Comparison of ENCODE assay signal across 8 cellular contexts in genomic region chr10:323651-324293, GRCh38.
A peak's percentile ranks its signal among the peaks of the same experiment; 100 is the strongest.
DNase-seq lines count a peak whose midpoint lies in the region; ATAC-seq and TF ChIP-seq lines count a peak whose summit lies in the region.

No MANE protein-coding gene starts in this region.

- H3K4me3 ChIP-seq in SJSA1 (no peak overlapping the region), astrocyte of the spinal cord (ENCODE audit: low read depth, low read length) (no peak overlapping the region)

- H3K4me1 ChIP-seq in SJSA1 (replicated peaks) = peaks cover 12% of the 10 kb centered on the region

- intact Hi-C loops in left colon (cut with DNase I, micrococcal nuclease) = no loop called here

- DNase-seq in SJSA1 (ENCODE audit: low read depth in 1 of 2, low spot score in 2 of 2) = peak; percentile 87 to 93
- peak; percentile 95 for DNase-seq in astrocyte of the spinal cord (ENCODE audit: low read depth, low spot score)
- DNase-seq in left colon = peak; percentile 53 to 54
- DNase-seq in stimulated activated CD8-positive, alpha-beta memory T cell treated with anti-CD3 and anti-CD28 coated beads, Interleukin-7, amount 100 ng/mL, for 4 hours (ENCODE audit: low read depth in 2 of 2) = peak; percentile 22 to 43
- DNase-seq in NCI-H1092 (lab: John Stamatoyannopoulos, UW) = no peak
- DNase-seq in NCI-H2081 treated with DMSO at 0.1 percent for 48 hours (lab: John Stamatoyannopoulos, UW) = no peak

- H3K27me3 ChIP-seq in SJSA1 (replicated peaks) = no peaks in the 10 kb centered on the region

- peak overlapping the region; percentile 39 for H3K27ac ChIP-seq in SJSA1

- peak; percentile 8 for TF ChIP-seq CTCF in astrocyte of the spinal cord (IDR thresholded peaks at IDR 0.05; ENCODE audit: low read depth, low read length)

- peaks cover 34% of the 10 kb centered on the region for H3K36me3 ChIP-seq in SJSA1

- in situ Hi-C loops in astrocyte of the spinal cord (cut with HindIII; ENCODE audit: low sequenced_read_pairs) = no loop called here

- no peaks in the 10 kb centered on the region for H3K9me3 ChIP-seq in SJSA1 (replicated peaks)

- ATAC-seq in GM18873 (IDR thresholded peaks at IDR 0.05; ENCODE audit: low FRiP score, unreplicated experiment) (peak; percentile 98), HG03039 (IDR thresholded peaks at IDR 0.05; ENCODE audit: unreplicated experiment) (peak; percentile 90), left colon (no peak)

Comparison
In these comparisons a context has a peak if more than half of its experiments do, and no peak if none do; other contexts are left out.
1. DNase-seq: peak in SJSA1 (2 of 2), astrocyte of the spinal cord (single experiment), left colon (2 of 2) and stimulated activated CD8-positive, alpha-beta memory T cell treated with anti-CD3 and anti-CD28 coated beads, Interleukin-7, amount 100 ng/mL, for 4 hours (2 of 2); none in NCI-H1092 (single experiment) and NCI-H2081 treated with DMSO at 0.1 percent for 48 hours (single experiment).